ENCODE assay signal across 1 cellular context in genomic region chr18:56189615-56190014, GRCh38.
TF ChIP-seq lines count a peak whose summit lies in the region.

No MANE protein-coding gene starts in this region.

TF ChIP-seq in K562, 482 proteins besides CTCF, POLR2A, EP300 and RAD21 (continued from another document):
- TF ChIP-seq, protein P1, sequence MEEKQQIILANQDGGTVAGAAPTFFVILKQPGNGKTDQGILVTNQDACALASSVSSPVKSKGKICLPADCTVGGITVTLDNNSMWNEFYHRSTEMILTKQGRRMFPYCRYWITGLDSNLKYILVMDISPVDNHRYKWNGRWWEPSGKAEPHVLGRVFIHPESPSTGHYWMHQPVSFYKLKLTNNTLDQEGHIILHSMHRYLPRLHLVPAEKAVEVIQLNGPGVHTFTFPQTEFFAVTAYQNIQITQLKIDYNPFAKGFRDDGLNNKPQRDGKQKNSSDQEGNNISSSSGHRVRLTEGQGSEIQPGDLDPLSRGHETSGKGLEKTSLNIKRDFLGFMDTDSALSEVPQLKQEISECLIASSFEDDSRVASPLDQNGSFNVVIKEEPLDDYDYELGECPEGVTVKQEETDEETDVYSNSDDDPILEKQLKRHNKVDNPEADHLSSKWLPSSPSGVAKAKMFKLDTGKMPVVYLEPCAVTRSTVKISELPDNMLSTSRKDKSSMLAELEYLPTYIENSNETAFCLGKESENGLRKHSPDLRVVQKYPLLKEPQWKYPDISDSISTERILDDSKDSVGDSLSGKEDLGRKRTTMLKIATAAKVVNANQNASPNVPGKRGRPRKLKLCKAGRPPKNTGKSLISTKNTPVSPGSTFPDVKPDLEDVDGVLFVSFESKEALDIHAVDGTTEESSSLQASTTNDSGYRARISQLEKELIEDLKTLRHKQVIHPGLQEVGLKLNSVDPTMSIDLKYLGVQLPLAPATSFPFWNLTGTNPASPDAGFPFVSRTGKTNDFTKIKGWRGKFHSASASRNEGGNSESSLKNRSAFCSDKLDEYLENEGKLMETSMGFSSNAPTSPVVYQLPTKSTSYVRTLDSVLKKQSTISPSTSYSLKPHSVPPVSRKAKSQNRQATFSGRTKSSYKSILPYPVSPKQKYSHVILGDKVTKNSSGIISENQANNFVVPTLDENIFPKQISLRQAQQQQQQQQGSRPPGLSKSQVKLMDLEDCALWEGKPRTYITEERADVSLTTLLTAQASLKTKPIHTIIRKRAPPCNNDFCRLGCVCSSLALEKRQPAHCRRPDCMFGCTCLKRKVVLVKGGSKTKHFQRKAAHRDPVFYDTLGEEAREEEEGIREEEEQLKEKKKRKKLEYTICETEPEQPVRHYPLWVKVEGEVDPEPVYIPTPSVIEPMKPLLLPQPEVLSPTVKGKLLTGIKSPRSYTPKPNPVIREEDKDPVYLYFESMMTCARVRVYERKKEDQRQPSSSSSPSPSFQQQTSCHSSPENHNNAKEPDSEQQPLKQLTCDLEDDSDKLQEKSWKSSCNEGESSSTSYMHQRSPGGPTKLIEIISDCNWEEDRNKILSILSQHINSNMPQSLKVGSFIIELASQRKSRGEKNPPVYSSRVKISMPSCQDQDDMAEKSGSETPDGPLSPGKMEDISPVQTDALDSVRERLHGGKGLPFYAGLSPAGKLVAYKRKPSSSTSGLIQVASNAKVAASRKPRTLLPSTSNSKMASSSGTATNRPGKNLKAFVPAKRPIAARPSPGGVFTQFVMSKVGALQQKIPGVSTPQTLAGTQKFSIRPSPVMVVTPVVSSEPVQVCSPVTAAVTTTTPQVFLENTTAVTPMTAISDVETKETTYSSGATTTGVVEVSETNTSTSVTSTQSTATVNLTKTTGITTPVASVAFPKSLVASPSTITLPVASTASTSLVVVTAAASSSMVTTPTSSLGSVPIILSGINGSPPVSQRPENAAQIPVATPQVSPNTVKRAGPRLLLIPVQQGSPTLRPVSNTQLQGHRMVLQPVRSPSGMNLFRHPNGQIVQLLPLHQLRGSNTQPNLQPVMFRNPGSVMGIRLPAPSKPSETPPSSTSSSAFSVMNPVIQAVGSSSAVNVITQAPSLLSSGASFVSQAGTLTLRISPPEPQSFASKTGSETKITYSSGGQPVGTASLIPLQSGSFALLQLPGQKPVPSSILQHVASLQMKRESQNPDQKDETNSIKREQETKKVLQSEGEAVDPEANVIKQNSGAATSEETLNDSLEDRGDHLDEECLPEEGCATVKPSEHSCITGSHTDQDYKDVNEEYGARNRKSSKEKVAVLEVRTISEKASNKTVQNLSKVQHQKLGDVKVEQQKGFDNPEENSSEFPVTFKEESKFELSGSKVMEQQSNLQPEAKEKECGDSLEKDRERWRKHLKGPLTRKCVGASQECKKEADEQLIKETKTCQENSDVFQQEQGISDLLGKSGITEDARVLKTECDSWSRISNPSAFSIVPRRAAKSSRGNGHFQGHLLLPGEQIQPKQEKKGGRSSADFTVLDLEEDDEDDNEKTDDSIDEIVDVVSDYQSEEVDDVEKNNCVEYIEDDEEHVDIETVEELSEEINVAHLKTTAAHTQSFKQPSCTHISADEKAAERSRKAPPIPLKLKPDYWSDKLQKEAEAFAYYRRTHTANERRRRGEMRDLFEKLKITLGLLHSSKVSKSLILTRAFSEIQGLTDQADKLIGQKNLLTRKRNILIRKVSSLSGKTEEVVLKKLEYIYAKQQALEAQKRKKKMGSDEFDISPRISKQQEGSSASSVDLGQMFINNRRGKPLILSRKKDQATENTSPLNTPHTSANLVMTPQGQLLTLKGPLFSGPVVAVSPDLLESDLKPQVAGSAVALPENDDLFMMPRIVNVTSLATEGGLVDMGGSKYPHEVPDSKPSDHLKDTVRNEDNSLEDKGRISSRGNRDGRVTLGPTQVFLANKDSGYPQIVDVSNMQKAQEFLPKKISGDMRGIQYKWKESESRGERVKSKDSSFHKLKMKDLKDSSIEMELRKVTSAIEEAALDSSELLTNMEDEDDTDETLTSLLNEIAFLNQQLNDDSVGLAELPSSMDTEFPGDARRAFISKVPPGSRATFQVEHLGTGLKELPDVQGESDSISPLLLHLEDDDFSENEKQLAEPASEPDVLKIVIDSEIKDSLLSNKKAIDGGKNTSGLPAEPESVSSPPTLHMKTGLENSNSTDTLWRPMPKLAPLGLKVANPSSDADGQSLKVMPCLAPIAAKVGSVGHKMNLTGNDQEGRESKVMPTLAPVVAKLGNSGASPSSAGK (IDR thresholded peaks at IDR 0.05): peak; percentile 76
- TF ChIP-seq ZBTB2 (IDR thresholded peaks at IDR 0.05) (peak; percentile 69; the same call in 1 of the 2 replicates), L3MBTL2 (IDR thresholded peaks at IDR 0.05) (peak; percentile 53; the same call in 1 of the 2 replicates), MEIS2 (IDR thresholded peaks at IDR 0.05; ENCODE audit: partially characterized antibody) (peak; percentile 65)
- TF ChIP-seq, protein P2, sequence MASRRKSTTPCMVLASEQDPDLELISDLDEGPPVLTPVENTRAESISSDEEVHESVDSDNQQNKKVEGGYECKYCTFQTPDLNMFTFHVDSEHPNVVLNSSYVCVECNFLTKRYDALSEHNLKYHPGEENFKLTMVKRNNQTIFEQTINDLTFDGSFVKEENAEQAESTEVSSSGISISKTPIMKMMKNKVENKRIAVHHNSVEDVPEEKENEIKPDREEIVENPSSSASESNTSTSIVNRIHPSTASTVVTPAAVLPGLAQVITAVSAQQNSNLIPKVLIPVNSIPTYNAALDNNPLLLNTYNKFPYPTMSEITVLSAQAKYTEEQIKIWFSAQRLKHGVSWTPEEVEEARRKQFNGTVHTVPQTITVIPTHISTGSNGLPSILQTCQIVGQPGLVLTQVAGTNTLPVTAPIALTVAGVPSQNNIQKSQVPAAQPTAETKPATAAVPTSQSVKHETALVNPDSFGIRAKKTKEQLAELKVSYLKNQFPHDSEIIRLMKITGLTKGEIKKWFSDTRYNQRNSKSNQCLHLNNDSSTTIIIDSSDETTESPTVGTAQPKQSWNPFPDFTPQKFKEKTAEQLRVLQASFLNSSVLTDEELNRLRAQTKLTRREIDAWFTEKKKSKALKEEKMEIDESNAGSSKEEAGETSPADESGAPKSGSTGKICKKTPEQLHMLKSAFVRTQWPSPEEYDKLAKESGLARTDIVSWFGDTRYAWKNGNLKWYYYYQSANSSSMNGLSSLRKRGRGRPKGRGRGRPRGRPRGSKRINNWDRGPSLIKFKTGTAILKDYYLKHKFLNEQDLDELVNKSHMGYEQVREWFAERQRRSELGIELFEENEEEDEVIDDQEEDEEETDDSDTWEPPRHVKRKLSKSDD (conservative IDR thresholded peaks at IDR 0.05; ENCODE audit: low read length): no peak
